26 cellular contexts compared by ENCODE assay signal in the genomic region with DNA sequence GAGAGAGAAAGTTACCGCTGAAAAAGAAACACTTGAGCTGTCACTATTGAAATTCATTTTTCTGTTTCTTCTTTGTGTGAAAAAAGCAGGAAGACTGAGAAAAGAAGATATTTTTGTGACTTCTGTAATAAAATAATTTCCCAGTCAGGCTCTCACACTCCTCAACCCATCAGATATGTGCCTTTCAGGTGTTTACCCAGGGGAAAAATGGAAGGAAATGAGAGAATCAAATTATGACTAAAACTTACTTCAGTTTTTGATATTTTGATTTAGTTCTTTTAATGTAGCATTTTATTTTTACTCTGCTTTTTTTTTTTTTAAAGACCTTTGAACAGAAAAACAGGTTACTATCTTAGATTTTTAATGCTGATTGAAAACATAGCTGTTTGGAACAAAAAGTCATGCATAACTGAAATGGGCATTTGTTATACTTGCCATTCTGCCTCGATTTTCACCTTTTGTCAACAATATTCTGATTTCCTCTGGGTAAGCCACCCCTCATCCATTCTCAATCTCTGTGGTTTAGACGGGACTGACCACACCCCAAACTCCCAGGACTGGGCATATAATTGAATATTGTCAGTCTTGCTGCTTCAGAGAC.
"Had no signal": no experiment of that assay in that cellular context is flagged by ENCODE, and none has a peak within 500 bp of the region (broad histone marks: within the 10 kb centered on the region; RNA-seq: fewer than 3 reads in every experiment).

No MANE protein-coding gene starts in this region.

- H3K27ac Mint-ChIP-seq: activated CD4-positive, alpha-beta memory T cell treated with anti-CD3 and anti-CD28 coated beads for 36 hours; activated CD4-positive, alpha-beta T cell treated with anti-CD3 and anti-CD28 coated beads, Interleukin-2, amount 10 ng/mL, durations not matched to agents 24 days and 14 days; activated T-cell treated with anti-CD3 and anti-CD28 coated beads, Interleukin-2, amount 50 U/mL, for 24 hours; mesothelial cell of epicardium; naive thymus-derived CD4-positive, alpha-beta T cell; neural progenitor cell; T-helper 17 cell had no signal

- H3K4me3 Mint-ChIP-seq: activated CD4-positive, alpha-beta memory T cell treated with anti-CD3 and anti-CD28 coated beads for 36 hours; activated CD4-positive, alpha-beta T cell treated with anti-CD3 and anti-CD28 coated beads, Interleukin-2, amount 10 ng/mL, durations not matched to agents 24 days and 14 days; activated T-cell treated with anti-CD3 and anti-CD28 coated beads, Interleukin-2, amount 50 U/mL, for 24 hours; mesothelial cell of epicardium; naive thymus-derived CD4-positive, alpha-beta T cell; neural progenitor cell; T-helper 17 cell had no signal

- H2AFZ ChIP-seq: neural progenitor cell had no signal

- H3K9ac ChIP-seq: neural progenitor cell had no signal

- H3K27me3 ChIP-seq: esophagus squamous epithelium, neural progenitor cell, suprapubic skin, tibial nerve had no signal

- H3K36me3 ChIP-seq: esophagus squamous epithelium, neural progenitor cell, suprapubic skin, tibial nerve had no signal

- ATAC-seq: left cardiac atrium; left ventricle myocardium superior; naive thymus-derived CD4-positive, alpha-beta T cell; right cardiac atrium; T-helper 17 cell had no signal

- H3K27me3 Mint-ChIP-seq: T-helper 17 cell had no signal

- FAIRE-seq: endometrium, islet of Langerhans had no signal

- DNase-seq: activated CD4-positive, alpha-beta memory T cell treated with anti-CD3 and anti-CD28 coated beads for 36 hours; activated CD4-positive, alpha-beta T cell treated with anti-CD3 and anti-CD28 coated beads, Interleukin-2, amount 10 ng/mL, durations not matched to agents 24 days and 14 days; activated CD4-positive, CD25-positive, alpha-beta regulatory T cell treated with anti-CD3 and anti-CD28 coated beads, Interleukin-2, amount 50 U/mL, for 72 hours; activated CD8-positive, alpha-beta memory T cell treated with anti-CD3 and anti-CD28 coated beads, Interleukin-2, amount 50 U/mL, for 48 hours; activated gamma-delta T cell; activated naive CD4-positive, alpha-beta T cell treated with anti-CD3 and anti-CD28 coated beads, Interleukin-2, amount 50 U/mL, for 16 hours; activated T-cell treated with anti-CD3 and anti-CD28 coated beads, Interleukin-2, amount 50 U/mL, for 24 hours; amniotic stem cell; caudate nucleus; dermis blood vessel endothelial cell; effector CD4-positive, alpha-beta T cell; esophagus squamous epithelium; foreskin melanocyte; left cardiac atrium; left ventricle myocardium superior; naive thymus-derived CD4-positive, alpha-beta T cell; right cardiac atrium; stimulated activated naive CD4-positive, alpha-beta T cell; T-helper 17 cell had no signal

- H3K9me3 Mint-ChIP-seq: activated CD4-positive, alpha-beta memory T cell treated with anti-CD3 and anti-CD28 coated beads for 36 hours; activated CD4-positive, alpha-beta T cell treated with anti-CD3 and anti-CD28 coated beads, Interleukin-2, amount 10 ng/mL, durations not matched to agents 24 days and 14 days; activated T-cell treated with anti-CD3 and anti-CD28 coated beads, Interleukin-2, amount 50 U/mL, for 24 hours; mesothelial cell of epicardium; naive thymus-derived CD4-positive, alpha-beta T cell; neural progenitor cell had no signal

- H3K4me2 ChIP-seq: neural progenitor cell had no signal

- H3K4me1 ChIP-seq: neural progenitor cell, suprapubic skin, tibial nerve had no signal

- H3K4me3 ChIP-seq: esophagus squamous epithelium, neural progenitor cell, suprapubic skin, tibial nerve had no signal

- H3K36me3 Mint-ChIP-seq: activated CD4-positive, alpha-beta memory T cell treated with anti-CD3 and anti-CD28 coated beads for 36 hours; mesothelial cell of epicardium; naive thymus-derived CD4-positive, alpha-beta T cell; neural progenitor cell had no signal

- H3K9me3 ChIP-seq: esophagus squamous epithelium, suprapubic skin, tibial nerve had no signal

- H3K27ac ChIP-seq: epithelial cell of prostate, esophagus squamous epithelium, neural progenitor cell, suprapubic skin, tibial nerve had no signal
